In the genomic region with DNA sequence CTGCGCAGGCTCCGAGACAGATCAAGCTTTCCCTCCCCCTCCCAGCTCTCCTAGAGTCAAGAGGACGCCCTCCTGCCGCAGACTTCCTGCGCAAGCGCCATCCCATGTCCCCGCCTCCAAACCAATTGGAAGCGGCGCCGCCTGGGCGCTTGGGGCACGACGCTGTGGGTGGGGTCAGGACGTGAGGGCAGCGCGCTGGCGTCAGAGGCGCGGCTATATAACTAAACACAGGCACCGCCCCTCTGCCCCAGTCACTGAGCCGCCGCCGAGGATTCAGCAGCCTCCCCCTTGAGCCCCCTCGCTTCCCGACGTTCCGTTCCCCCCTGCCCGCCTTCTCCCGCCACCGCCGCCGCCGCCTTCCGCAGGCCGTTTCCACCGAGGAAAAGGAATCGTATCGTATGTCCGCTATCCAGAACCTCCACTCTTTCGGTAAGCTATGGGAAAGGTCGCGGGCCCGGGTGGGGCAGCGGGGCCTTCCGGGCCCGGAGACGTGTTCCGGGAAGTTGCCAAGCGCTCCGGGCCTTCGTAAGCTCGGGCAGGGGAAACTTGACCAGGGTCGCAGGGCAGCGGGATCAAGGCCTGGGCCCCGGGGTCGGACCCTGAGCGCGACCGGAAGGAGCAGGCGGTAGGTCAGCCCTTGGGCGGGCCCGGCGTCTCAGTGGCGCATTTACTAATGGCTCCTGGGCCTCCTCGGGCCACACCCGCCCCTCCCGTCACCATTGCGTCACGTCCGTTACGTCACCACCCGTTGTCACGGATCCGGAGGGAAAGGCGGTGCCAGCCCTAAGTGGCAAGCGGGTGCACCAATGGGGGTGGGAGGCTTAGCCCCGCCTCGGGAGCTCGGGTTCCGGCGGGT, we compare ENCODE assay signal across 8 cellular contexts. TPM values are rescaled to one million over a fixed set of nuclear protein-coding genes. Genes with fewer than 3 reads are reported as not detected.
DNase-seq lines count a peak whose midpoint lies in the region; ATAC-seq, FAIRE-seq and TF ChIP-seq lines count a peak whose summit lies in the region.

TSS of gene EIF1 (plus strand) at position 245 of the 856 bp plus-strand sequence. CDS start at position 399, 154 bp downstream.

- TF ChIP-seq POLR2A in IMR-90 (IDR thresholded peaks at IDR 0.05; ENCODE audit: low read depth, low read length) (peak; percentile 99), endothelial cell of umbilical vein (IDR thresholded peaks at IDR 0.05; ENCODE audit: low read depth, low read length) (peak; percentile 95)

- H3K4me2 ChIP-seq in IMR-90 (ENCODE audit: low read depth, low read length), result peak within 1 kb of the TSS; percentile 100
- H3K4me2 ChIP-seq in endothelial cell of umbilical vein (ENCODE audit: insufficient read depth, low read length), result peak within 1 kb of the TSS; percentile 100

- BruUV-seq in IMR-90 (replicated peaks; lab: Mats Ljungman, UMichigan) (no TSS peak), endothelial cell of umbilical vein (replicated peaks; lab: Mats Ljungman, UMichigan) (no TSS peak)

- H3K9me3 ChIP-seq in IMR-90 (ENCODE audit: control insufficient read depth, insufficient read depth, low read length), result no peaks in the 10 kb centered on the region
- no peaks in the 10 kb centered on the region for H3K9me3 ChIP-seq in endothelial cell of umbilical vein (replicated peaks; ENCODE audit: control insufficient read depth, insufficient read depth, low read length)

- WGBS in IMR-90 (ENCODE audit: extremely low coverage in 2 of 2, insufficient read length in 1 of 2), 2 experiments, result 1% methylated on average over 28 of the region's 81 CpGs; no CpG with 5 or more reads in 1 of the 2 experiments

- H2AK9ac ChIP-seq in IMR-90 (replicated peaks; ENCODE audit: low read depth, low read length, poor library complexity), result peak within 1 kb of the TSS; percentile 100

- peak within 1 kb of the TSS; percentile 66 for H2BK120ac ChIP-seq in IMR-90 (ENCODE audit: low read depth, low read length)

- peaks cover 19 to 47% of the 10 kb centered on the region in 2 experiments for H3K79me1 ChIP-seq in IMR-90 (ENCODE audit: low read depth in 1 of 2, low read length in 2 of 2)

- peak within 1 kb of the TSS; percentile 95 for H4K5ac ChIP-seq in IMR-90 (ENCODE audit: low read depth, low read length)

- peak within 1 kb of the TSS; percentile 73 for H3K18ac ChIP-seq in IMR-90 (ENCODE audit: low read depth, low read length)

- H3K27ac ChIP-seq in IMR-90 (ENCODE audit: insufficient read depth, low read length), result peak within 1 kb of the TSS; percentile 91
- peak within 1 kb of the TSS; percentile 97 for H3K27ac ChIP-seq in endothelial cell of umbilical vein (ENCODE audit: insufficient read depth, low read depth, low read length)

- peak within 1 kb of the TSS; percentile 98 for H4K91ac ChIP-seq in IMR-90 (ENCODE audit: insufficient read depth, low read depth, low read length)

- H3K14ac ChIP-seq in IMR-90 (replicated peaks; ENCODE audit: low read depth, low read length), result peak within 1 kb of the TSS; percentile 100

- H3K56ac ChIP-seq in IMR-90 (ENCODE audit: extremely low read depth, insufficient read depth, low read length), result peak within 1 kb of the TSS; percentile 93

- in situ Hi-C loops in IMR-90 (cut with MboI; ENCODE audit: low sequenced_read_pairs), result no loop called here

- no peaks in the 10 kb centered on the region for H3K27me3 ChIP-seq in IMR-90 (ENCODE audit: control insufficient read depth, insufficient read depth, low read length)
- H3K27me3 ChIP-seq in endothelial cell of umbilical vein (ENCODE audit: control insufficient read depth in 2 of 2, insufficient read depth in 2 of 2, low read length in 2 of 2), result no peaks in the 10 kb centered on the region

- H3K79me2 ChIP-seq in endothelial cell of umbilical vein (ENCODE audit: control insufficient read depth, insufficient read depth, low read length), result peaks cover 21% of the 10 kb centered on the region

- CTCF ChIA-PET in IMR-90 (lab: Yijun Ruan, JAX), result interaction anchor here (1.0 to 1.2 kb wide), 2 partner anchors 10 to 26 kb away, joined by 4 read pairs; no protein-coding TSS in a partner anchor
- CTCF ChIA-PET in endothelial cell of umbilical vein (lab: Charles Lee), result interaction anchor here (0.5 to 2.4 kb wide), 11 partner anchors 9 to 1284 kb away, joined by 3 to 28 read pairs (median 6); partner anchors contain the start of gene JUP

- peaks cover 38% of the 10 kb centered on the region for H3K36me3 ChIP-seq in IMR-90 (ENCODE audit: control insufficient read depth, insufficient read depth, low read length)
- peaks cover 30 to 33% of the 10 kb centered on the region in 2 experiments for H3K36me3 ChIP-seq in endothelial cell of umbilical vein (ENCODE audit: control insufficient read depth in 2 of 2, extremely low read depth in 1 of 2, insufficient read depth in 2 of 2, low read length in 2 of 2)

- POLR2A ChIA-PET in IMR-90 (lab: Charles Lee; ENCODE audit: unreplicated experiment), result interaction anchor here (0.5 to 1.4 kb wide), 15 partner anchors 8 to 1590 kb away, joined by 3 to 10 read pairs (median 3); partner anchors contain the start of gene JUP
- POLR2A ChIA-PET in endothelial cell of umbilical vein (lab: Charles Lee), result interaction anchor here (0.5 to 2.3 kb wide), 29 partner anchors 8 to 1574 kb away, joined by 3 to 33 read pairs (median 4); partner anchors contain the start of genes CASC3, JUP and TOP2A

- peak within 1 kb of the TSS; percentile 97 for H3K9ac ChIP-seq in IMR-90 (ENCODE audit: low read depth, low read length)
- peak within 1 kb of the TSS; percentile 99 for H3K9ac ChIP-seq in endothelial cell of umbilical vein (replicated peaks; ENCODE audit: extremely low read depth, insufficient read depth, low read length)

- H2BK20ac ChIP-seq in IMR-90 (ENCODE audit: low read depth, low read length), result peak within 1 kb of the TSS; percentile 28; the same call in 1 of the 2 replicates

- H3K9me1 ChIP-seq in IMR-90 (ENCODE audit: insufficient read depth, low read length) (peaks cover 11% of the 10 kb centered on the region), endothelial cell of umbilical vein (replicated peaks; ENCODE audit: control insufficient read depth, extremely low read depth, insufficient read depth, low read length) (no peaks in the 10 kb centered on the region)

- H3K4ac ChIP-seq in IMR-90 (ENCODE audit: low read depth, low read length), result peak within 1 kb of the TSS; percentile 99

- H4K20me1 ChIP-seq in IMR-90 (ENCODE audit: insufficient read depth, low read length), result peaks cover 50% of the 10 kb centered on the region
- H4K20me1 ChIP-seq in endothelial cell of umbilical vein (replicated peaks; ENCODE audit: control insufficient read depth, extremely low read depth, insufficient read depth, low read length), result peaks cover 11% of the 10 kb centered on the region

- peak within 1 kb of the TSS; percentile 70 to 99 for H4K8ac ChIP-seq in IMR-90 (ENCODE audit: low read depth in 2 of 2, low read length in 2 of 2)

- TF ChIP-seq CTCF in IMR-90 (conservative IDR thresholded peaks at IDR 0.05; ENCODE audit: low read depth, low read length), result no peak
- no peak for TF ChIP-seq CTCF in endothelial cell of umbilical vein (IDR thresholded peaks at IDR 0.05; ENCODE audit: extremely low read depth in 1 of 2, insufficient read depth in 1 of 2, low read depth in 1 of 2, low read length in 2 of 2)

- H3K4me3 ChIP-seq in IMR-90 (ENCODE audit: insufficient read depth, low read depth, low read length) (peak within 1 kb of the TSS; percentile 75), endothelial cell of umbilical vein (replicated peaks in 1 of 3; ENCODE audit: insufficient read depth in 1 of 3, low read depth in 1 of 3, low read length in 3 of 3) (peak within 1 kb of the TSS; percentile 68 to 95 (median 73))

- no peak within 1 kb of the TSS for H2BK15ac ChIP-seq in IMR-90 (ENCODE audit: low read depth, low read length)

- peak; percentile 98 for FAIRE-seq in endothelial cell of umbilical vein (lab: Jason Lieb, UNC)

- peak within 1 kb of the TSS; percentile 83 for H2BK5ac ChIP-seq in IMR-90 (ENCODE audit: low read depth, low read length, poor library complexity, severe bottlenecking)

- peaks cover 3% of the 10 kb centered on the region for H3K4me1 ChIP-seq in IMR-90 (ENCODE audit: control insufficient read depth, insufficient read depth, low read length)
- peaks cover 20% of the 10 kb centered on the region for H3K4me1 ChIP-seq in endothelial cell of umbilical vein (ENCODE audit: control insufficient read depth, extremely low read depth, insufficient read depth, low read length)

- H2AFZ ChIP-seq in IMR-90 (replicated peaks; ENCODE audit: low read length, poor library complexity) (peak within 1 kb of the TSS; percentile 94), endothelial cell of umbilical vein (ENCODE audit: low read depth, low read length) (peak within 1 kb of the TSS; percentile 77)

- peak within 1 kb of the TSS; percentile 98 for H2AK5ac ChIP-seq in IMR-90 (ENCODE audit: low read depth, low read length)

- TF ChIP-seq RAD21 in IMR-90 (IDR thresholded peaks at IDR 0.05; ENCODE audit: low read length), result no peak

- intact Hi-C loops in IMR-90 (cut with micrococcal nuclease), result no loop called here
- intact Hi-C loops in endothelial cell of umbilical vein (cut with micrococcal nuclease), result loop anchor here (1.0 kb wide), 2 partner anchors 10 to 22 kb away; no protein-coding TSS in a partner anchor

- dilution Hi-C loops in IMR-90 (cut with HindIII; ENCODE audit: low sequenced_read_pairs, unreplicated experiment), result no loop called here
- dilution Hi-C loops in endothelial cell of umbilical vein (cut with MboI; ENCODE audit: extremely low pct_ligation_motif_present, low sequenced_read_pairs), result no loop called here

- ATAC-seq in GM21528 (IDR thresholded peaks at IDR 0.05; ENCODE audit: low FRiP score, unreplicated experiment) (peak; percentile 75), IMR-90 (ENCODE audit: low read depth) (peak; percentile 83)

- peak; percentile 100 for DNase-seq in DMS 273 (lab: John Stamatoyannopoulos, UW; ENCODE audit: unreplicated experiment)
- peak; percentile 99 for DNase-seq in IMR-90
- peak; percentile 99 for DNase-seq in OCI-M1 (lab: John Stamatoyannopoulos, UW)
- peak; percentile 100 for DNase-seq in activated T-cell treated with anti-CD3 and anti-CD28 coated beads for 24 hours (ENCODE audit: low read depth)
- DNase-seq in endothelial cell of umbilical vein (ENCODE audit: low read depth, low spot score), result peak; percentile 100
- peak; percentile 100 for DNase-seq in middle frontal gyrus (ENCODE audit: extremely low spot score, low spot score)
- peak; percentile 99 to 100 for DNase-seq in stimulated activated CD8-positive, alpha-beta memory T cell treated with anti-CD3 and anti-CD28 coated beads, Interleukin-2, amount 100 ng/mL, for 48 hours (ENCODE audit: low read depth in 2 of 2)

- H3K23ac ChIP-seq in IMR-90 (ENCODE audit: low read depth, low read length), result peak within 1 kb of the TSS; percentile 97

RNA-seq across cellular contexts. Expression of gene EIF1, which starts in this region (rescaled TPM):
- total RNA-seq in IMR-90 (2012; rRNA removed), result 89.4 and 102 TPM in 2 replicates
- 381 and 388 TPM in 2 replicates for polyA plus RNA-seq in IMR-90 (2012; rRNA removed)
- polyA plus RNA-seq in IMR-90 (2012; cell fraction: cytosol; rRNA removed), result 195 and 266 TPM in 2 replicates
- 262 and 802 TPM in 2 replicates for polyA plus RNA-seq in IMR-90 (2012; cell fraction: nucleus; rRNA removed; ENCODE audit: low replicate concordance)
- 814 and 839 TPM in 2 replicates for total RNA-seq in endothelial cell of umbilical vein
- polyA plus RNA-seq in endothelial cell of umbilical vein, result 145 and 168 TPM in 2 replicates
- 388 and 428 TPM in 2 replicates for polyA plus RNA-seq in endothelial cell of umbilical vein (2011; cell fraction: cytosol; rRNA removed)
- polyA plus RNA-seq in endothelial cell of umbilical vein (2011; cell fraction: nucleus; rRNA removed), result 419 and 463 TPM in 2 replicates
- polyA plus RNA-seq in endothelial cell of umbilical vein (2012), result 971 and 1,095 TPM in 2 replicates
- polyA minus RNA-seq in endothelial cell of umbilical vein, result 103 and 130 TPM in 2 replicates
- 133 TPM for polyA minus RNA-seq in endothelial cell of umbilical vein (2011; cell fraction: cytosol; rRNA and poly(A)+ RNA removed)
- 207 and 218 TPM in 2 replicates for polyA minus RNA-seq in endothelial cell of umbilical vein (2011; cell fraction: nucleus; rRNA and poly(A)+ RNA removed)

Comparison
In these comparisons a context has a peak if more than half of its experiments do, and no peak if none do; other contexts are left out.
1. Peak in every context shown above with its lines: DNase-seq, ATAC-seq, H3K4me3 ChIP-seq and H3K27ac ChIP-seq.